31 cellular contexts compared by ENCODE assay signal in the genomic region with DNA sequence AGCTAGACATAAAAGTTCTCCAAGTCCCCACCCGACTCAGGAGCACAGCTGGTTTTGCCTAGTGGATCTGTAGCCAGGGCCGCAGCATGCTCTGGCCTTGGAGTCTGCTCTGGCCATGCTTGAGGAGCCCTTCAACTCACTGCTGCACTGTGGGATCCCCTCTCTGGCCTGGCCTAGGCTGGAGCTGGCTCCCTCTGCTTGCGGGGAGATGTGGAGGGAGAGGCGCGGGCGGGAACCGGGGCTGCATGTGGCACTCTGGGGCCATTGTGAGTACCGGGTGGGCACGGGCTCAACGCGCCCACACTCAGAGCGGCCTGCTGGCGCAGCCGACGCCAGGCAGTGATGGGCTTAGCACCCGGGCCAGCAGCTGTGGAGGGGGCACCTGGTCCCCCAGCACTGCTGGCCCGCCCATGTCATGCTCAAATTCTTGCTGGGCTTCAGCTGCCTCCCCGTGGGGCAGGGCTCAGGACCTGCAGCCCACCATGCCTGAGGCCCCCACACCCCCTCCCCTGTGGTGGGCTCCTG. TPM values are rescaled to one million over a fixed set of nuclear protein-coding genes. Genes with fewer than 3 reads are reported as not detected.
"Had no signal": no experiment of that assay in that cellular context is flagged by ENCODE, and none has a peak within 500 bp of the region (broad histone marks: within the 10 kb centered on the region; RNA-seq: fewer than 3 reads in every experiment).

No MANE protein-coding gene starts in this region.

- DNase-seq: dermis blood vessel endothelial cell; dorsolateral prefrontal cortex; effector CD4-positive, alpha-beta T cell; effector memory CD4-positive, alpha-beta T cell; erythroblast; esophagus squamous epithelium; foreskin fibroblast; foreskin melanocyte; gastrocnemius medialis; glutamatergic neuron; heart right ventricle; hippocampal formation; islet precursor cell; kidney; kidney glomerular epithelial cell; left colon; left ventricle myocardium inferior; lower lobe of right lung; mesenchymal stem cell; mucosa of descending colon; naive B cell had no signal

- H3K36me3 ChIP-seq: esophagus squamous epithelium, gastrocnemius medialis, heart right ventricle, left ventricle myocardium inferior, lower lobe of right lung had no signal

- H3K4me1 ChIP-seq: gastrocnemius medialis had no signal

- H3K27ac ChIP-seq: coronary artery, dorsolateral prefrontal cortex, epithelial cell of prostate, esophagus squamous epithelium, gastrocnemius medialis, heart right ventricle, left ventricle myocardium inferior, lower lobe of right lung had no signal

- H3K9me3 ChIP-seq: esophagus squamous epithelium, gastrocnemius medialis, heart right ventricle, left ventricle myocardium inferior, lower lobe of right lung, mucosa of descending colon had no signal

- H3K27me3 ChIP-seq: dorsolateral prefrontal cortex, esophagus squamous epithelium, gastrocnemius medialis had no signal

- H3K4me3 ChIP-seq: coronary artery, dorsolateral prefrontal cortex, esophagus squamous epithelium, gastrocnemius medialis, heart right ventricle, left ventricle myocardium inferior, lower lobe of right lung, mucosa of descending colon had no signal

- H3K9me3 Mint-ChIP-seq: immature natural killer cell, mesothelial cell of epicardium, naive B cell had no signal

- H3K4me3 Mint-ChIP-seq: mesothelial cell of epicardium, naive B cell had no signal

- ATAC-seq: esophagus mucosa, gastrocnemius medialis, heart right ventricle, left colon, left lobe of liver, lower lobe of right lung, mucosa of descending colon had no signal

- H3K27me3 Mint-ChIP-seq: naive B cell had no signal

- H3K36me3 Mint-ChIP-seq: immature natural killer cell, mesothelial cell of epicardium, naive B cell had no signal

- H3K27ac Mint-ChIP-seq: mesothelial cell of epicardium had no signal

RNA-seq across cellular contexts. Expression of gene ATP12A, which starts 57.0 kb away (rescaled TPM):
- total RNA-seq: dermis blood vessel endothelial cell, gastrocnemius medialis, glomerular endothelial cell, heart right ventricle, left lobe of liver, left ventricle myocardium inferior, lung microvascular endothelial cell, mesenteric fat pad, mucosa of descending colon, myocyte had no signal
